Comparison of ENCODE assay signal across 21 cellular contexts in genomic region chr11:557328-558132, GRCh38. TPM values are rescaled to one million over a fixed set of nuclear protein-coding genes. Genes with fewer than 3 reads are reported as not detected.
A peak's percentile ranks its signal among the peaks of the same experiment; 100 is the strongest.
DNase-seq lines count a peak whose midpoint lies in the region; ATAC-seq and TF ChIP-seq lines count a peak whose summit lies in the region.
"Had no signal": no experiment of that assay in that cellular context is flagged by ENCODE, and none has a peak within 500 bp of the region (broad histone marks: within the 10 kb centered on the region; RNA-seq: fewer than 3 reads in every experiment).

No MANE protein-coding gene starts in this region.

- H3K9me3 Mint-ChIP-seq in CD4-positive, alpha-beta memory T cell = no peaks in the 10 kb centered on the region
- no peaks in the 10 kb centered on the region for H3K9me3 Mint-ChIP-seq in naive thymus-derived CD4-positive, alpha-beta T cell

- peaks cover 0 to 3% of the 10 kb centered on the region in 2 donors for H3K36me3 Mint-ChIP-seq in CD4-positive, alpha-beta memory T cell
- H3K36me3 Mint-ChIP-seq in naive thymus-derived CD4-positive, alpha-beta T cell = peaks cover 0 to 2% (median 0%) of the 10 kb centered on the region in 5 donors

- H3K9me3 ChIP-seq in CD4-positive, alpha-beta memory T cell (ENCODE audit: control insufficient read depth in 1 of 2, low read length in 2 of 2) = no peaks in the 10 kb centered on the region
- no peaks in the 10 kb centered on the region for H3K9me3 ChIP-seq in naive thymus-derived CD4-positive, alpha-beta T cell (ENCODE audit: control insufficient read depth in 2 of 3, low read length in 3 of 3)
- H3K9me3 ChIP-seq: spleen, upper lobe of left lung had no signal

- peaks cover 32% of the 10 kb centered on the region for H3K4me1 ChIP-seq in CD4-positive, alpha-beta memory T cell (ENCODE audit: insufficient read depth, low read length)
- peaks cover 21 to 30% of the 10 kb centered on the region in 2 donors for H3K4me1 ChIP-seq in naive thymus-derived CD4-positive, alpha-beta T cell (ENCODE audit: control insufficient read depth in 2 of 2, insufficient read depth in 2 of 2, low read length in 2 of 2)

- ATAC-seq in naive thymus-derived CD4-positive, alpha-beta T cell = no peak
- ATAC-seq in GM19467 (IDR thresholded peaks at IDR 0.05; ENCODE audit: unreplicated experiment) = no peak
- ATAC-seq: activated CD8-positive, alpha-beta T cell treated with anti-CD3 and anti-CD28 coated beads, Interleukin-2, amount 10 ng/mL, durations not matched to agents 7 days and 5 days; foreskin keratinocyte had no signal

- H3K4me1 Mint-ChIP-seq in CD4-positive, alpha-beta memory T cell = peaks cover 7 to 21% (median 12%) of the 10 kb centered on the region in 4 donors
- peaks cover 4 to 17% (median 9%) of the 10 kb centered on the region in 7 donors for H3K4me1 Mint-ChIP-seq in naive thymus-derived CD4-positive, alpha-beta T cell

- H3K27ac Mint-ChIP-seq in CD4-positive, alpha-beta memory T cell = peak overlapping the region in 1 of 7 donors; percentile 48
- peak overlapping the region in 3 of 9 donors; percentile 24 to 56 (median 55) for H3K27ac Mint-ChIP-seq in naive thymus-derived CD4-positive, alpha-beta T cell
- H3K27ac Mint-ChIP-seq: activated CD8-positive, alpha-beta T cell treated with anti-CD3 and anti-CD28 coated beads, Interleukin-2, amount 10 ng/mL, durations not matched to agents 7 days and 5 days had no signal

- intact Hi-C loops in CD4-positive, alpha-beta memory T cell (cut with micrococcal nuclease) = loop anchor here (5.0 kb wide), 1 partner anchor 240 kb away; the partner anchor contains the start of gene SLC25A22
- intact Hi-C loops in naive thymus-derived CD4-positive, alpha-beta T cell (cut with micrococcal nuclease) = no loop called here

- peak in 1 of 5 donors; percentile 38 for DNase-seq in CD4-positive, alpha-beta memory T cell
- DNase-seq in RWPE1 (ENCODE audit: low spot score) (no peak), COR-L47 (lab: John Stamatoyannopoulos, UW) (no peak), cortex of kidney (lab: John Stamatoyannopoulos, UW) (no peak)
- peak in 2 of 9 donors; percentile 13 to 16 for DNase-seq in naive thymus-derived CD4-positive, alpha-beta T cell
- DNase-seq: activated CD8-positive, alpha-beta T cell treated with anti-CD3 and anti-CD28 coated beads, Interleukin-2, amount 10 ng/mL, durations not matched to agents 7 days and 5 days; activated naive CD4-positive, alpha-beta T cell treated with anti-CD3 and anti-CD28 coated beads, Interleukin-2, amount 50 U/mL, for 16 hours; activated T-cell treated with anti-CD3 and anti-CD28 coated beads, Interleukin-2, amount 50 U/mL, for 48 hours; cerebellar nuclear complex; EL; foreskin keratinocyte; HCEC 1CT; hippocampal formation; NCI-H1092; NCI-H2029; NCI-H345; nucleus accumbens; spleen had no signal

- no peak overlapping the region for H3K27ac ChIP-seq in CD4-positive, alpha-beta memory T cell (ENCODE audit: low read depth, low read length)
- H3K27ac ChIP-seq in RWPE1 = 0 out of 2 replicates have a peak overlapping the region, but pooled peaks have one; percentile 9
- no peak overlapping the region for H3K27ac ChIP-seq in naive thymus-derived CD4-positive, alpha-beta T cell (ENCODE audit: low read depth, low read length)
- H3K27ac ChIP-seq: foreskin keratinocyte, spleen, upper lobe of left lung, VCaP had no signal

- H3K4me3 Mint-ChIP-seq in CD4-positive, alpha-beta memory T cell = peak overlapping the region in 5 of 8 donors; percentile 4 to 39 (median 15)
- H3K4me3 Mint-ChIP-seq in naive thymus-derived CD4-positive, alpha-beta T cell = peak overlapping the region in 6 of 10 donors; percentile 25 to 71 (median 40)

- H3K27me3 ChIP-seq in CD4-positive, alpha-beta memory T cell (ENCODE audit: insufficient read depth, low read length) = no peaks in the 10 kb centered on the region
- H3K27me3 ChIP-seq in naive thymus-derived CD4-positive, alpha-beta T cell (ENCODE audit: control insufficient read depth in 2 of 2, insufficient read depth in 2 of 2, low read length in 2 of 2) = no peaks in the 10 kb centered on the region

- POLR2A ChIA-PET in CD4-positive, alpha-beta memory T cell (lab: Charles Lee; ENCODE audit: partially characterized antibody) = interaction anchor here (1.2 to 5.8 kb wide), 4 partner anchors 9 to 169 kb away, joined by 6 to 62 read pairs (median 33); partner anchors contain the start of genes DEAF1, HRAS, LRRC56 and TMEM80
- POLR2A ChIA-PET in RWPE1 (lab: Yijun Ruan, JAX; ENCODE audit: low non-redundant PET) = no interaction called here
- POLR2A ChIA-PET in naive thymus-derived CD4-positive, alpha-beta T cell (lab: Charles Lee) = interaction anchor here (0.7 to 9.5 kb wide), 4 partner anchors 12 to 167 kb away, joined by 6 to 68 read pairs (median 16); no protein-coding TSS in a partner anchor

- TF ChIP-seq CTCF in RWPE1 (conservative IDR thresholded peaks at IDR 0.05; ENCODE audit: low read depth) = no peak

- no peak overlapping the region for H3K4me3 ChIP-seq in CD4-positive, alpha-beta memory T cell (ENCODE audit: low read length in 2 of 2)
- H3K4me3 ChIP-seq in naive thymus-derived CD4-positive, alpha-beta T cell (ENCODE audit: low read length) = no peak overlapping the region
- H3K4me3 ChIP-seq: spleen, upper lobe of left lung had no signal

- H3K36me3 ChIP-seq in CD4-positive, alpha-beta memory T cell (ENCODE audit: insufficient read depth, low read length) = no peaks in the 10 kb centered on the region
- no peaks in the 10 kb centered on the region for H3K36me3 ChIP-seq in naive thymus-derived CD4-positive, alpha-beta T cell (ENCODE audit: control insufficient read depth in 2 of 3, insufficient read depth in 3 of 3, low read length in 3 of 3)
- H3K36me3 ChIP-seq: upper lobe of left lung had no signal

- H3K27me3 Mint-ChIP-seq in CD4-positive, alpha-beta memory T cell = no peaks in the 10 kb centered on the region
- H3K27me3 Mint-ChIP-seq in naive thymus-derived CD4-positive, alpha-beta T cell = peaks cover 0 to 18% (median 0%) of the 10 kb centered on the region in 5 donors

- CTCF ChIA-PET in CD4-positive, alpha-beta memory T cell (lab: Charles Lee; ENCODE audit: partially characterized antibody) = interaction anchor here (1.2 to 3.4 kb wide), 5 partner anchors 18 to 169 kb away, joined by 4 to 30 read pairs (median 5); partner anchors contain the start of genes DEAF1 and TMEM80
- CTCF ChIA-PET in RWPE1 (lab: Yijun Ruan, JAX) = interaction anchor here (0.6 kb wide), 1 partner anchor 257 kb away, joined by 3 read pairs; no protein-coding TSS in a partner anchor
- CTCF ChIA-PET in naive thymus-derived CD4-positive, alpha-beta T cell (lab: Charles Lee) = interaction anchor here (0.6 to 5.6 kb wide), 3 partner anchors 92 to 170 kb away, joined by 3 to 41 read pairs (median 28); no protein-coding TSS in a partner anchor

RNA-seq across cellular contexts. Expression of gene LMNTD2, which starts 3.0 kb away (rescaled TPM):
- total RNA-seq in CD4-positive, alpha-beta memory T cell = 1 to 10 TPM; 7.0 to 8.1 TPM
- polyA plus RNA-seq in CD4-positive, alpha-beta memory T cell = 1 to 10 TPM in 1 of 2 donors, under 1 TPM in 1; 0.94 to 1.3 TPM
- 10 to 100 TPM in 2 of 5 experiments, 1 to 10 TPM in 3; 2.8 to 14.7 (median 9.6) TPM for total RNA-seq in naive thymus-derived CD4-positive, alpha-beta T cell
- 1 to 10 TPM; 2.3 to 3.6 TPM for polyA plus RNA-seq in naive thymus-derived CD4-positive, alpha-beta T cell

RNA-seq across cellular contexts. Expression of gene RASSF7, which starts 3.2 kb away (rescaled TPM):
- total RNA-seq in CD4-positive, alpha-beta memory T cell = 10 to 100 TPM; 52.7 to 55.2 TPM
- polyA plus RNA-seq in CD4-positive, alpha-beta memory T cell = 10 to 100 TPM; 38.4 to 43.7 TPM
- 10 to 100 TPM; 20.0 to 45.4 (median 35.5) TPM for total RNA-seq in naive thymus-derived CD4-positive, alpha-beta T cell
- polyA plus RNA-seq in naive thymus-derived CD4-positive, alpha-beta T cell = 10 to 100 TPM; 26.7 to 43.6 TPM

RNA-seq across cellular contexts. Expression of gene PHRF1, which starts 18.7 kb away (rescaled TPM):
- 10 to 100 TPM; 49.2 to 54.5 TPM for total RNA-seq in CD4-positive, alpha-beta memory T cell
- polyA plus RNA-seq in CD4-positive, alpha-beta memory T cell = 10 to 100 TPM in 1 of 2 donors, under 1 TPM in 1; 0.93 to 17.0 TPM
- total RNA-seq in naive thymus-derived CD4-positive, alpha-beta T cell = 10 to 100 TPM; 47.3 to 55.2 (median 49.4) TPM
- 10 to 100 TPM in 1 of 2 donors, 1 to 10 TPM in 1; 6.2 to 22.1 TPM for polyA plus RNA-seq in naive thymus-derived CD4-positive, alpha-beta T cell

RNA-seq across cellular contexts. Expression of gene LRRC56, which starts 20.2 kb away (rescaled TPM):
- total RNA-seq in CD4-positive, alpha-beta memory T cell = 1 to 10 TPM; 4.4 to 4.6 TPM
- polyA plus RNA-seq in CD4-positive, alpha-beta memory T cell = 1 to 10 TPM in 1 of 2 donors, under 1 TPM in 1; 0.24 to 1.5 TPM
- 1 to 10 TPM; 2.3 to 5.1 (median 3.6) TPM for total RNA-seq in naive thymus-derived CD4-positive, alpha-beta T cell
- polyA plus RNA-seq in naive thymus-derived CD4-positive, alpha-beta T cell = 1 to 10 TPM in 1 of 2 donors, under 1 TPM in 1; 0.35 to 1.0 TPM

RNA-seq across cellular contexts. Expression of gene HRAS, which starts 22.2 kb away (rescaled TPM):
- total RNA-seq in CD4-positive, alpha-beta memory T cell = 10 to 100 TPM; 36.7 to 42.5 TPM
- 10 to 100 TPM; 12.9 to 28.5 TPM for polyA plus RNA-seq in CD4-positive, alpha-beta memory T cell
- 10 to 100 TPM; 22.3 to 52.0 (median 31.9) TPM for total RNA-seq in naive thymus-derived CD4-positive, alpha-beta T cell
- polyA plus RNA-seq in naive thymus-derived CD4-positive, alpha-beta T cell = 10 to 100 TPM; 12.6 to 19.5 TPM
